Comparison of ENCODE assay signal across 1 cellular context in the genomic region with DNA sequence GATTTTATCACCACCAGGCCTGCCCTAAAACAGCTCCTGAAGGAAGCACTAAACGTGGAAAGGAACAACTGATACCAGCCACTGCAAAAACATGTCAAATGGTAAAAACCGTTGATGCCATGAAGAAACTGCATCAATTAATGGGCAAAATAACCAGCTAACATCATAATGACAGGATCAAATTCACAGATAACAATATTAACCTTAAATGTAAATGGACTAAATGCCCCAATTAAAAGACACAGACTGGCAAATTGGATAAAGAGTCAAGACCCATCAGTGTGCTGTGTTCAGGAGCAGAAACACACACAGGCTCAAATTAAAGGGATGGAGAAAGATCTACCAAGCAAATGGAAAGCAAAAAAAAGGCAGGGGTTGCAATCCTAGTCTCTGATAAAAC. TPM values are rescaled to one million over a fixed set of nuclear protein-coding genes. Genes with fewer than 3 reads are reported as not detected.
"Had no signal": no experiment of that assay in that cellular context is flagged by ENCODE, and none has a peak within 500 bp of the region (broad histone marks: within the 10 kb centered on the region; RNA-seq: fewer than 3 reads in every experiment).

No MANE protein-coding gene starts in this region.

RNA-seq across cellular contexts. Expression of gene CCDC71L, which starts 12.7 kb away (rescaled TPM):
- polyA plus RNA-seq: HepG2 had no signal
